Comparison of ENCODE assay signal across 1 cellular context in genomic region chr20:31801511-31801910, GRCh38.
TF ChIP-seq lines count a peak whose summit lies in the region.

No MANE protein-coding gene starts in this region.

TF ChIP-seq in HepG2, 621 proteins besides CTCF, POLR2A, EP300 and RAD21:
- TF ChIP-seq ZNF605 (CRISPR knock-in tag; IDR thresholded peaks at IDR 0.05) = no peak
- TF ChIP-seq RBM22 (optimal IDR thresholded peaks at IDR 0.05; ENCODE audit: low read length) = peak; percentile 29
